16 cellular contexts compared by ENCODE assay signal in genomic region chr1:197307551-197307950, GRCh38. TPM values are rescaled to one million over a fixed set of nuclear protein-coding genes. Genes with fewer than 3 reads are reported as not detected.
DNase-seq lines count a peak whose midpoint lies in the region; ATAC-seq, FAIRE-seq and TF ChIP-seq lines count a peak whose summit lies in the region.
"Had no signal": no experiment of that assay in that cellular context is flagged by ENCODE, and none has a peak within 500 bp of the region (broad histone marks: within the 10 kb centered on the region; RNA-seq: fewer than 3 reads in every experiment).

No MANE protein-coding gene starts in this region.

- H3K4me2 ChIP-seq in PC-3 (ENCODE audit: low read length) = 0 out of 2 replicates have a peak overlapping the region, but pooled peaks have one; percentile 13

- H2AFZ ChIP-seq in PC-3 (ENCODE audit: low read length) = no peak overlapping the region
- H2AFZ ChIP-seq in neuron (ENCODE audit: low read depth, low read length) = peak overlapping the region; percentile 52

- H3F3A ChIP-seq in PC-3 (ENCODE audit: low read length, unreplicated experiment) = no peaks in the 10 kb centered on the region

- peaks cover 7% of the 10 kb centered on the region; the same call in 1 of the 2 replicates for H3K4me1 ChIP-seq in PC-3 (ENCODE audit: insufficient read depth, low read length)
- H3K4me1 ChIP-seq in neuron (ENCODE audit: insufficient read depth, low read length) = peaks cover 33% of the 10 kb centered on the region
- H3K4me1 ChIP-seq in ovary (ENCODE audit: insufficient read depth) = no peaks in the 10 kb centered on the region

- H3K79me2 ChIP-seq in PC-3 (ENCODE audit: low read length) = no peaks in the 10 kb centered on the region

- H3K9ac ChIP-seq in PC-3 (ENCODE audit: low read length) = no peak overlapping the region

- intact Hi-C loops in PC-3 (cut with micrococcal nuclease) = no loop called here
- intact Hi-C loops in ovary (cut with DNase I) = no loop called here

- POLR2A ChIA-PET in PC-3 (lab: Charles Lee; ENCODE audit: unreplicated experiment) = interaction anchor here (0.7 kb wide), 1 partner anchor 83 kb away, joined by 3 read pairs; no protein-coding TSS in a partner anchor

- TF ChIP-seq POLR2A in ovary (IDR thresholded peaks at IDR 0.05) (no peak), GM12892 (IDR thresholded peaks at IDR 0.05; ENCODE audit: low read depth, low read length) (no peak)

- TF ChIP-seq EP300 in ovary (IDR thresholded peaks at IDR 0.05) = no peak

- H3K27me3 ChIP-seq in PC-3 (ENCODE audit: low read length) (no peaks in the 10 kb centered on the region), neuron (ENCODE audit: insufficient read depth, low read length) (no peaks in the 10 kb centered on the region), ovary (no peaks in the 10 kb centered on the region)

- CTCF ChIA-PET in PC-3 (lab: Charles Lee) = no interaction called here

- ATAC-seq in GM18861 (IDR thresholded peaks at IDR 0.05; ENCODE audit: unreplicated experiment) = peak; percentile 57
- ATAC-seq in PC-3 = no peak

- FAIRE-seq in GM12892 (lab: Jason Lieb, UNC) = no peak
- FAIRE-seq: H1, HTR-8/SVneo had no signal

- no TSS peak for BruUV-seq in PC-3 (replicated peaks; lab: Mats Ljungman, UMichigan)

- no peak overlapping the region for H3K27ac ChIP-seq in PC-3 (ENCODE audit: low read length)
- no peak overlapping the region for H3K27ac ChIP-seq in ovary

- H3K36me3 ChIP-seq in PC-3 (ENCODE audit: low read depth, low read length) = no peaks in the 10 kb centered on the region
- H3K36me3 ChIP-seq in neuron (ENCODE audit: insufficient read depth, low read length) = no peaks in the 10 kb centered on the region
- no peaks in the 10 kb centered on the region for H3K36me3 ChIP-seq in ovary

- DNase-seq in PC-3 (peak; percentile 42), epithelial cell of proximal tubule (ENCODE audit: low read depth) (peak; percentile 51), T-helper 9 cell (no peak), ovary (no peak), GM12892 (ENCODE audit: insufficient read length) (no peak)
- DNase-seq: Caco-2, DND-41, GDM1, HFFc6, NCI-H2171 treated with DMSO at 0.1 percent for 48 hours had no signal

- H3K4me3 ChIP-seq in PC-3 (ENCODE audit: low read length) = no peak overlapping the region
- no peak overlapping the region for H3K4me3 ChIP-seq in epithelial cell of proximal tubule (ENCODE audit: low read depth, low read length)
- no peak overlapping the region for H3K4me3 ChIP-seq in neuron (ENCODE audit: low read length)
- no peak overlapping the region for H3K4me3 ChIP-seq in ovary

- no peak for TF ChIP-seq CTCF in PC-3 (conservative IDR thresholded peaks at IDR 0.05; ENCODE audit: low read depth, low read length)
- no peak for TF ChIP-seq CTCF in epithelial cell of proximal tubule (conservative IDR thresholded peaks at IDR 0.05; ENCODE audit: low read depth, low read length)
- no peak for TF ChIP-seq CTCF in ovary (IDR thresholded peaks at IDR 0.05)

- H3K9me3 ChIP-seq in PC-3 (ENCODE audit: low read length) = no peaks in the 10 kb centered on the region
- H3K9me3 ChIP-seq in neuron (ENCODE audit: low read length) = no peaks in the 10 kb centered on the region
- H3K9me3 ChIP-seq in ovary = no peaks in the 10 kb centered on the region
- H3K9me3 ChIP-seq: Caco-2 had no signal

- H3K9me2 ChIP-seq in PC-3 (replicated peaks; ENCODE audit: low read length) = no peaks in the 10 kb centered on the region

- 68 to 69% (median 68%) methylated on average over 3 of the region's 3 CpGs for WGBS in ovary, 3 donors

- no peaks in the 10 kb centered on the region for H4K20me1 ChIP-seq in PC-3 (ENCODE audit: low read length)

RNA-seq across cellular contexts. Expression of gene CRB1, which starts 39.5 kb away (rescaled TPM):
- total RNA-seq in PC-3 (2014; rRNA removed) (0.07 TPM in 1 of 2 replicates, not detected in the other), epithelial cell of proximal tubule (0.06 TPM in 1 of 2 replicates, not detected in the other), ovary (1 to 10 TPM in 3 of 7 donors, under 1 TPM in 4; 0.60 to 4.0 (median 0.73) TPM)
- 1 to 10 TPM; 2.0 to 2.7 TPM for polyA plus RNA-seq in ovary
- 0.11 TPM for polyA plus RNA-seq in GM12892 (2012; ENCODE audit: missing spikeins)
- total RNA-seq: A673, Caco-2, H1 had no signal
- polyA plus RNA-seq: CD14-positive monocyte had no signal

Comparison
In these comparisons a context has a peak if more than half of its experiments do, and no peak if none do; other contexts are left out.
1. DNase-seq: peak in PC-3 (single experiment) and epithelial cell of proximal tubule (single experiment); none in T-helper 9 cell (single experiment), ovary (0 of 5) and GM12892 (single experiment).